17 cellular contexts compared by ENCODE assay signal in genomic region chr9:134231330-134231745, GRCh38.
DNase-seq lines count a peak whose midpoint lies in the region; ATAC-seq and TF ChIP-seq lines count a peak whose summit lies in the region.
"Had no signal": no experiment of that assay in that cellular context is flagged by ENCODE, and none has a peak within 500 bp of the region (broad histone marks: within the 10 kb centered on the region; RNA-seq: fewer than 3 reads in every experiment).

No MANE protein-coding gene starts in this region.

- in situ Hi-C loops in transverse colon (cut with MboI; ENCODE audit: low pct_ligation_motif_present in 1 of 4, low pct_unique_long_range_greater_than_20kb in 1 of 4, low sequenced_read_pairs in 3 of 4) = no loop called here

- no peaks in the 10 kb centered on the region for H3K36me3 ChIP-seq in adrenal gland (replicated peaks in 1 of 2)
- no peaks in the 10 kb centered on the region for H3K36me3 ChIP-seq in transverse colon

- no peaks in the 10 kb centered on the region for H3K27me3 ChIP-seq in adrenal gland
- peaks cover 19% of the 10 kb centered on the region for H3K27me3 ChIP-seq in transverse colon

- intact Hi-C loops in adrenal gland (cut with DNase I) = no loop called here
- intact Hi-C loops in transverse colon (cut with DNase I; ENCODE audit: low total_unique reads) = no loop called here

- WGBS in adrenal gland, 4 donors = 38 to 50% (median 47%) methylated on average over 11 to 12 of the region's 12 CpGs
- WGBS in transverse colon (ENCODE audit: low coverage in 1 of 2), 2 donors = 51% methylated on average over 12 of the region's 12 CpGs; no CpG with 5 or more reads in 1 of the 2 donors

- no peak for ATAC-seq in GM21360 (IDR thresholded peaks at IDR 0.05; ENCODE audit: unreplicated experiment)
- ATAC-seq: left colon had no signal

- H3K4me3 ChIP-seq in adrenal gland (no peak overlapping the region), fibroblast of villous mesenchyme (ENCODE audit: low read depth, low read length) (no peak overlapping the region), transverse colon (no peak overlapping the region)

- H3K27ac ChIP-seq in adrenal gland (peak overlapping the region in 3 of 5 donors; percentile 17 to 82 (median 77)), transverse colon (peak overlapping the region; percentile 51 to 83 (median 60))
- H3K27ac ChIP-seq: parathyroid adenoma had no signal

- TF ChIP-seq EP300 in transverse colon (IDR thresholded peaks at IDR 0.05; ENCODE audit: low read depth) = peak; percentile 19

- TF ChIP-seq CTCF in adrenal gland (IDR thresholded peaks at IDR 0.05) (no peak), fibroblast of villous mesenchyme (IDR thresholded peaks at IDR 0.05; ENCODE audit: insufficient read depth, low read depth, low read length) (no peak), transverse colon (IDR thresholded peaks at IDR 0.05) (no peak), GM10266 (IDR thresholded peaks at IDR 0.05; ENCODE audit: control insufficient read depth, insufficient read depth, low read depth, missing control alignments) (no peak)

- H3K4me1 ChIP-seq in adrenal gland (replicated peaks in 1 of 2) = peaks cover 0 to 19% of the 10 kb centered on the region in 2 donors
- peaks cover 11 to 19% (median 15%) of the 10 kb centered on the region in 4 donors for H3K4me1 ChIP-seq in transverse colon

- no peaks in the 10 kb centered on the region for H3K9me3 ChIP-seq in adrenal gland (replicated peaks in 1 of 3)
- H3K9me3 ChIP-seq in transverse colon = no peaks in the 10 kb centered on the region

- DNase-seq in adrenal gland (no peak), fibroblast of villous mesenchyme (ENCODE audit: low read depth) (peak; percentile 11), midbrain (lab: John Stamatoyannopoulos, UW) (peak; percentile 2), transverse colon (peak; percentile 20), AG08395 (ENCODE audit: low spot score) (no peak), GM10266 (ENCODE audit: extremely low spot score) (no peak)
- DNase-seq in stimulated activated CD4-positive, alpha-beta T cell treated with anti-CD3 and anti-CD28 coated beads, Interleukin-1b, Interleukin-23, amount 100 ng/mL, for 48 hours = no peak
- DNase-seq: activated CD8-positive, alpha-beta memory T cell treated with anti-CD3 and anti-CD28 coated beads, Interleukin-2, amount 50 U/mL, for 4 hours; DMS 273 treated with DMSO at 0.1 percent for 48 hours; H9; Kasumi-1; left colon; NCI-H1417 treated with DMSO at 0.1 percent for 48 hours; NCI-H226; NK-92 treated with Interleukin-12 subunit alpha and Interleukin-12 subunit beta, amount 100 ng/mL, for 24 hours had no signal

- TF ChIP-seq POLR2A in adrenal gland (IDR thresholded peaks at IDR 0.05) = no peak
- TF ChIP-seq POLR2A in transverse colon (IDR thresholded peaks at IDR 0.05) = no peak

Comparison
In these comparisons a context has a peak if more than half of its experiments do, and no peak if none do; other contexts are left out.
1. DNase-seq: peak in fibroblast of villous mesenchyme (single experiment), midbrain (single experiment) and transverse colon (single experiment); none in adrenal gland (0 of 7), AG08395 (single experiment), GM10266 (single experiment) and stimulated activated CD4-positive, alpha-beta T cell treated with anti-CD3 and anti-CD28 coated beads, Interleukin-1b, Interleukin-23, amount 100 ng/mL, for 48 hours (single experiment).